In genomic region chr6:144268821-144269220, GRCh38 we compare ENCODE assay signal across 15 cellular contexts. TPM values are rescaled to one million over a fixed set of nuclear protein-coding genes. Genes with fewer than 3 reads are reported as not detected.
DNase-seq lines count a peak whose midpoint lies in the region; TF ChIP-seq lines count a peak whose summit lies in the region.
"Had no signal": no experiment of that assay in that cellular context is flagged by ENCODE, and none has a peak within 500 bp of the region (broad histone marks: within the 10 kb centered on the region; RNA-seq: fewer than 3 reads in every experiment).

No MANE protein-coding gene starts in this region.

- intact Hi-C loops in A673 (cut with micrococcal nuclease; ENCODE audit: unreplicated experiment): no loop called here
- intact Hi-C loops in esophagus muscularis mucosa (cut with DNase I): no loop called here

- no peak for TF ChIP-seq EP300 in esophagus muscularis mucosa (IDR thresholded peaks at IDR 0.05)

- H3K27me3 ChIP-seq in A673 (replicated peaks; ENCODE audit: insufficient read depth, low read depth, low read length, poor library complexity) (no peaks in the 10 kb centered on the region), esophagus muscularis mucosa (no peaks in the 10 kb centered on the region)
- H3K27me3 ChIP-seq: BE2C had no signal

- POLR2A ChIA-PET in A673 (lab: Charles Lee; ENCODE audit: low non-redundant PET): interaction anchor here (0.7 kb wide), 1 partner anchor 112 kb away, joined by 4 read pairs; no protein-coding TSS in a partner anchor

- no peak overlapping the region for H3K9ac ChIP-seq in SK-N-MC (ENCODE audit: insufficient read length)

- H3K27ac ChIP-seq in A673 (ENCODE audit: low read depth, low read length, poor library complexity, severe bottlenecking) (peak overlapping the region; percentile 5), SK-N-MC (0 out of 2 replicates have a peak overlapping the region, but pooled peaks have one; percentile 10), esophagus muscularis mucosa (replicated peaks in 1 of 4) (peak overlapping the region in 3 of 4 donors; percentile 1 to 19 (median 4))
- H3K27ac ChIP-seq: C4-2B had no signal

- CTCF ChIA-PET in A673 (lab: Charles Lee): interaction anchor here (0.5 kb wide), 1 partner anchor 166 kb away, joined by 3 read pairs; no protein-coding TSS in a partner anchor

- H3K9me3 ChIP-seq in A673 (ENCODE audit: low read depth, low read length, poor library complexity, severe bottlenecking) (peaks cover 10% of the 10 kb centered on the region), SK-N-MC (ENCODE audit: low read depth, low read length) (no peaks in the 10 kb centered on the region), esophagus muscularis mucosa (no peaks in the 10 kb centered on the region)
- H3K9me3 ChIP-seq: BE2C had no signal

- H3K4me1 Mint-ChIP-seq in progenitor cell of endocrine pancreas (ENCODE audit: low read depth): peaks cover 24% of the 10 kb centered on the region

- H3K27ac Mint-ChIP-seq in progenitor cell of endocrine pancreas: peak overlapping the region; percentile 18
- H3K27ac Mint-ChIP-seq: CD4-positive, alpha-beta memory T cell; GM23338 had no signal

- DNase-seq in A673 (ENCODE audit: low spot score): no peak
- DNase-seq in SK-N-MC (ENCODE audit: low read depth, low spot score): no peak
- DNase-seq in esophagus muscularis mucosa (ENCODE audit: extremely low spot score): no peak
- DNase-seq in progenitor cell of endocrine pancreas (ENCODE audit: low spot score, unreplicated experiment): no peak
- no peak for DNase-seq in SIG-M5 (lab: John Stamatoyannopoulos, UW)
- no peak for DNase-seq in NCI-H446 treated with DMSO at 0.1 percent for 48 hours (lab: John Stamatoyannopoulos, UW)
- DNase-seq in activated effector memory CD4-positive, alpha-beta T cell treated with anti-CD3 and anti-CD28 coated beads, Interleukin-2, amount 50 U/mL, for 16 hours: no peak
- DNase-seq: 8988T; BE2C; CD4-positive, alpha-beta memory T cell; DMS79; EL; H7 had no signal

- peaks cover 16% of the 10 kb centered on the region for H3K9me3 Mint-ChIP-seq in progenitor cell of endocrine pancreas (ENCODE audit: low read depth)

- H3K27me3 Mint-ChIP-seq in progenitor cell of endocrine pancreas: no peaks in the 10 kb centered on the region
- H3K27me3 Mint-ChIP-seq: CD4-positive, alpha-beta memory T cell had no signal

- no peak for TF ChIP-seq CTCF in A673 (conservative IDR thresholded peaks at IDR 0.05; ENCODE audit: low read depth, low read length)
- TF ChIP-seq CTCF in esophagus muscularis mucosa (IDR thresholded peaks at IDR 0.05): no peak
- TF ChIP-seq CTCF in progenitor cell of endocrine pancreas (IDR thresholded peaks at IDR 0.05; ENCODE audit: unreplicated experiment): no peak

- no peak for TF ChIP-seq POLR2A in esophagus muscularis mucosa (IDR thresholded peaks at IDR 0.05; ENCODE audit: low read depth)

- no TSS peak for BruUV-seq in A673 (replicated peaks; lab: Mats Ljungman, UMichigan)

- H3K4me1 ChIP-seq in A673 (ENCODE audit: insufficient read depth, low read length, poor library complexity, severe bottlenecking): peaks cover 21% of the 10 kb centered on the region
- peaks cover 17 to 28% (median 27%) of the 10 kb centered on the region in 4 donors for H3K4me1 ChIP-seq in esophagus muscularis mucosa
- H3K4me1 ChIP-seq: BE2C had no signal

- WGBS in esophagus muscularis mucosa: 91% methylated on average over 2 of the region's 2 CpGs

- H3K4me3 ChIP-seq in A673 (ENCODE audit: low read depth, low read length, poor library complexity, severe bottlenecking): no peak overlapping the region
- no peak overlapping the region for H3K4me3 ChIP-seq in SK-N-MC
- H3K4me3 ChIP-seq in esophagus muscularis mucosa: no peak overlapping the region
- H3K4me3 ChIP-seq: GM23338 had no signal

- H3K4me3 Mint-ChIP-seq in progenitor cell of endocrine pancreas (ENCODE audit: low read depth): no peak overlapping the region
- H3K4me3 Mint-ChIP-seq: CD4-positive, alpha-beta memory T cell; GM23338 had no signal

- H3K36me3 Mint-ChIP-seq in progenitor cell of endocrine pancreas (ENCODE audit: insufficient read depth): peaks cover 11% of the 10 kb centered on the region

- no peaks in the 10 kb centered on the region for H3K36me3 ChIP-seq in A673 (ENCODE audit: insufficient read depth, low read length, poor library complexity, severe bottlenecking)
- no peaks in the 10 kb centered on the region for H3K36me3 ChIP-seq in SK-N-MC (ENCODE audit: insufficient read depth, low read length)
- H3K36me3 ChIP-seq in esophagus muscularis mucosa: no peaks in the 10 kb centered on the region
- H3K36me3 ChIP-seq: BE2C had no signal

RNA-seq across cellular contexts. Expression of gene UTRN, which starts 16.3 kb away (rescaled TPM):
- 75.2 and 82.8 TPM in 2 replicates for total RNA-seq in A673 (2021)
- total RNA-seq in esophagus muscularis mucosa: 100 to 1,000 TPM in 3 of 4 donors, 10 to 100 TPM in 1; 98.6 to 112 (median 102) TPM
- 249 and 263 TPM in 2 replicates for total RNA-seq in progenitor cell of endocrine pancreas
